In the genomic region with DNA sequence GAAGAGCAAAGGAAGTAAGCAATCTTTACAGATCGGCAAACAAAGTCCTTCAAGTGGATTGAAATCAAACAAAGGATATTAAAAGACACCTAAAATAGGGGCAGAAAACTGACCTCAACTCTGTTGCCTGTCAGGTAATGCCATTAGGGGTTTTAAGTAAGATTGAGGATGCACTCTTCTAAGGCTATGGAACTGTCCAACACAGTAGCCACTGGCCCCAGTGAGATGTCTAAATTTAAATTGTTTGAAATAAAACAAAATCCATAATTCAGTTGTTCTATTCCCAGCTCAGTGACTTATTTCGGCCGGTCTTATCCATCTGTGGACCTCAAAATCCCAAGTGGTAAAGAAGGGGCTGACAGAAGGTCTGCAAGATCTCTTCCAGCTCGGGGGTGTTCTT, we compare ENCODE assay signal across 22 cellular contexts.
"Had no signal": no experiment of that assay in that cellular context is flagged by ENCODE, and none has a peak within 500 bp of the region (broad histone marks: within the 10 kb centered on the region; RNA-seq: fewer than 3 reads in every experiment).

No MANE protein-coding gene starts in this region.

- H3K9me3 Mint-ChIP-seq: activated naive CD4-positive, alpha-beta T cell treated with anti-CD3 and anti-CD28 coated beads, Interleukin-2, amount 10 ng/mL, durations not matched to agents 7 days and 5 days; memory B cell; T-helper 1 cell treated with Interleukin-12 subunit alpha and Interleukin-12 subunit beta and Interleukin-4 antibody, amounts not matched to agents 30 μg/mL and 1 μg/mL, for 36 hours had no signal

- H3K4me3 Mint-ChIP-seq: activated B cell treated with CpG ODN at 0.5 μM for 24 hours; activated CD4-positive, alpha-beta T cell treated with anti-CD3 and anti-CD28 coated beads for 36 hours; activated naive CD4-positive, alpha-beta T cell treated with anti-CD3 and anti-CD28 coated beads, Interleukin-2, amount 10 ng/mL, durations not matched to agents 7 days and 5 days; brain; memory B cell; nephron progenitor cell; stimulated activated memory B cell treated with anti-CD40 and anti-IgM and Interleukin-4, amounts not matched to agents 10 μg/mL and 1 μg/mL and 100 μg/mL, for 72 hours; T-helper 1 cell treated with Interleukin-12 subunit alpha and Interleukin-12 subunit beta and Interleukin-4 antibody, amounts not matched to agents 30 μg/mL and 1 μg/mL, for 36 hours; type B pancreatic cell had no signal

- H3K36me3 ChIP-seq: esophagus muscularis mucosa, gastroesophageal sphincter, right lobe of liver, stomach had no signal

- H3K27me3 Mint-ChIP-seq: activated B cell treated with CpG ODN at 0.5 μM for 24 hours; activated naive CD4-positive, alpha-beta T cell treated with anti-CD3 and anti-CD28 coated beads, Interleukin-2, amount 10 ng/mL, durations not matched to agents 7 days and 5 days; brain; stimulated activated memory B cell treated with anti-CD40 and anti-IgM and Interleukin-4, amounts not matched to agents 10 μg/mL and 1 μg/mL and 100 μg/mL, for 72 hours had no signal

- H3K4me3 ChIP-seq: esophagus muscularis mucosa, gastroesophageal sphincter, right lobe of liver, smooth muscle cell, stomach had no signal

- DNase-seq: activated B cell treated with CpG ODN at 0.5 μM for 24 hours; activated CD4-positive, alpha-beta T cell treated with anti-CD3 and anti-CD28 coated beads for 36 hours; activated CD4-positive, alpha-beta T cell treated with anti-CD3 and anti-CD28 coated beads, Interleukin-2, amount 50 U/mL, for 48 hours; activated effector memory CD4-positive, alpha-beta T cell treated with anti-CD3 and anti-CD28 coated beads, Interleukin-2, amount 50 U/mL, for 16 hours; activated naive CD4-positive, alpha-beta T cell treated with anti-CD3 and anti-CD28 coated beads, Interleukin-2, amount 10 ng/mL, durations not matched to agents 7 days and 5 days; caudate nucleus; head of caudate nucleus; nephron progenitor cell; nucleus accumbens; posterior cingulate gyrus; right lobe of liver; stimulated activated CD4-positive, alpha-beta T cell treated with anti-CD3 and anti-CD28 coated beads, Interleukin-15, amount 100 ng/mL, for 24 hours; stomach; T1000 had no signal

- H3K9me3 ChIP-seq: esophagus muscularis mucosa, gastroesophageal sphincter, right lobe of liver, stomach had no signal

- H3K4me1 ChIP-seq: gastroesophageal sphincter, right lobe of liver, stomach had no signal

- H3K4me1 Mint-ChIP-seq: activated B cell treated with CpG ODN at 0.5 μM for 24 hours; activated CD4-positive, alpha-beta T cell treated with anti-CD3 and anti-CD28 coated beads for 36 hours; activated naive CD4-positive, alpha-beta T cell treated with anti-CD3 and anti-CD28 coated beads, Interleukin-2, amount 10 ng/mL, durations not matched to agents 7 days and 5 days; memory B cell; stimulated activated memory B cell treated with anti-CD40 and anti-IgM and Interleukin-4, amounts not matched to agents 10 μg/mL and 1 μg/mL and 100 μg/mL, for 72 hours had no signal

- H3K27ac ChIP-seq: esophagus muscularis mucosa, gastroesophageal sphincter, right lobe of liver, stomach had no signal

- ATAC-seq: activated CD4-positive, alpha-beta T cell treated with anti-CD3 and anti-CD28 coated beads for 36 hours; gastroesophageal sphincter; right lobe of liver; stimulated activated memory B cell treated with anti-CD40 and anti-IgM and Interleukin-4, amounts not matched to agents 10 μg/mL and 1 μg/mL and 100 μg/mL, for 72 hours had no signal

- H3K36me3 Mint-ChIP-seq: activated naive CD4-positive, alpha-beta T cell treated with anti-CD3 and anti-CD28 coated beads, Interleukin-2, amount 10 ng/mL, durations not matched to agents 7 days and 5 days; brain; memory B cell; stimulated activated memory B cell treated with anti-CD40 and anti-IgM and Interleukin-4, amounts not matched to agents 10 μg/mL and 1 μg/mL and 100 μg/mL, for 72 hours; type B pancreatic cell had no signal

- H3K27me3 ChIP-seq: esophagus muscularis mucosa, gastroesophageal sphincter, right lobe of liver, stomach had no signal

- H3K4me2 ChIP-seq: smooth muscle cell had no signal

- H3K27ac Mint-ChIP-seq: activated B cell treated with CpG ODN at 0.5 μM for 24 hours; activated CD4-positive, alpha-beta T cell treated with anti-CD3 and anti-CD28 coated beads for 36 hours; activated naive CD4-positive, alpha-beta T cell treated with anti-CD3 and anti-CD28 coated beads, Interleukin-2, amount 10 ng/mL, durations not matched to agents 7 days and 5 days; memory B cell; nephron progenitor cell; stimulated activated memory B cell treated with anti-CD40 and anti-IgM and Interleukin-4, amounts not matched to agents 10 μg/mL and 1 μg/mL and 100 μg/mL, for 72 hours; T-helper 1 cell treated with Interleukin-12 subunit alpha and Interleukin-12 subunit beta and Interleukin-4 antibody, amounts not matched to agents 30 μg/mL and 1 μg/mL, for 36 hours; type B pancreatic cell had no signal
